11 cellular contexts compared by ENCODE assay signal in the genomic region with DNA sequence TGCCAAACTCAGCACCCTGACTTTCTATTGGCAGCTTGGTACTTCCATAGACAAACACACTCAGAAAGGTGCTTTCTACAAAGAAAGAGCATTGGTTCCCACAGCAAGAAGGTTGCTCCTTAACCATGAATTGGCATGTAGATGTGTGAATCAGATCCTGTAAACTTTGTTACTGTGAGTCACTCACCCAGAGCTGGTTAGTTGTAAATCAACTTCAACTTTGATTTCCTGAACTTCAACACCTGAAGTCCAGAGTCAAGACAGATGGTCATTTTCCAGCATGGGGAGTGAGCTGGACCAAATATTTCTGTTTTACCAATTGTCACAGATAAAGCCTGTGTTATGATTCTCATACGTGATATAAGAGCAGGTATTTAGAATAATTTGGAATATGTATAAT.
DNase-seq lines count a peak whose midpoint lies in the region; ATAC-seq, FAIRE-seq and TF ChIP-seq lines count a peak whose summit lies in the region.
"Had no signal": no experiment of that assay in that cellular context is flagged by ENCODE, and none has a peak within 500 bp of the region (broad histone marks: within the 10 kb centered on the region; RNA-seq: fewer than 3 reads in every experiment).

No MANE protein-coding gene starts in this region.

- no peak overlapping the region for H3K4me3 Mint-ChIP-seq in naive thymus-derived CD4-positive, alpha-beta T cell

- TF ChIP-seq CTCF in fibroblast of the aortic adventitia (IDR thresholded peaks at IDR 0.05; ENCODE audit: insufficient read depth, low read length): no peak

- POLR2A ChIA-PET in naive thymus-derived CD4-positive, alpha-beta T cell (lab: Charles Lee): no interaction called here

- no peak for ATAC-seq in naive thymus-derived CD4-positive, alpha-beta T cell
- ATAC-seq: body of pancreas had no signal

- intact Hi-C loops in naive thymus-derived CD4-positive, alpha-beta T cell (cut with micrococcal nuclease): no loop called here

- H3K4me1 Mint-ChIP-seq in naive thymus-derived CD4-positive, alpha-beta T cell: no peaks in the 10 kb centered on the region

- H3K4me3 ChIP-seq in fibroblast of the aortic adventitia (ENCODE audit: low read depth, low read length): no peak overlapping the region
- no peak overlapping the region for H3K4me3 ChIP-seq in naive thymus-derived CD4-positive, alpha-beta T cell (ENCODE audit: low read length)
- H3K4me3 ChIP-seq: body of pancreas had no signal

- no peak overlapping the region for H3K27ac Mint-ChIP-seq in naive thymus-derived CD4-positive, alpha-beta T cell

- H3K36me3 ChIP-seq in naive thymus-derived CD4-positive, alpha-beta T cell (ENCODE audit: control insufficient read depth in 2 of 3, insufficient read depth in 3 of 3, low read length in 3 of 3): no peaks in the 10 kb centered on the region

- peaks cover 0 to 4% (median 0%) of the 10 kb centered on the region in 5 donors for H3K36me3 Mint-ChIP-seq in naive thymus-derived CD4-positive, alpha-beta T cell

- CTCF ChIA-PET in naive thymus-derived CD4-positive, alpha-beta T cell (lab: Charles Lee): no interaction called here

- no peaks in the 10 kb centered on the region for H3K4me1 ChIP-seq in naive thymus-derived CD4-positive, alpha-beta T cell (ENCODE audit: control insufficient read depth in 2 of 2, insufficient read depth in 2 of 2, low read length in 2 of 2)
- H3K4me1 ChIP-seq: body of pancreas had no signal

- no peak overlapping the region for H3K27ac ChIP-seq in naive thymus-derived CD4-positive, alpha-beta T cell (ENCODE audit: low read depth, low read length)
- H3K27ac ChIP-seq: 22Rv1, body of pancreas had no signal

- peaks cover 0 to 13% (median 5%) of the 10 kb centered on the region in 11 donors for H3K9me3 Mint-ChIP-seq in naive thymus-derived CD4-positive, alpha-beta T cell

- no peaks in the 10 kb centered on the region for H3K27me3 ChIP-seq in naive thymus-derived CD4-positive, alpha-beta T cell (ENCODE audit: control insufficient read depth in 2 of 2, insufficient read depth in 2 of 2, low read length in 2 of 2)
- H3K27me3 ChIP-seq: body of pancreas had no signal

- peak; percentile 19 for DNase-seq in DMS53 (lab: John Stamatoyannopoulos, UW)
- DNase-seq in DMS53 treated with DMSO at 0.1 percent for 48 hours (lab: John Stamatoyannopoulos, UW; ENCODE audit: unreplicated experiment): no peak
- peak; percentile 33 for DNase-seq in SW480 (ENCODE audit: low spot score)
- peak; percentile 58 for DNase-seq in fibroblast of the aortic adventitia (ENCODE audit: low read depth)
- peak; percentile 64 for DNase-seq in urothelium cell line (ENCODE audit: low spot score)
- no peak for DNase-seq in ureter (ENCODE audit: low spot score)
- no peak for DNase-seq in T-helper 9 cell
- no peak for DNase-seq in naive thymus-derived CD4-positive, alpha-beta T cell
- DNase-seq: body of pancreas, NCI-H1417 treated with DMSO at 0.1 percent for 48 hours had no signal

- FAIRE-seq in urothelium cell line (lab: Jason Lieb, UNC): peak; percentile 92

- no peaks in the 10 kb centered on the region for H3K27me3 Mint-ChIP-seq in naive thymus-derived CD4-positive, alpha-beta T cell

- H3K9me3 ChIP-seq in naive thymus-derived CD4-positive, alpha-beta T cell (ENCODE audit: control insufficient read depth in 2 of 3, low read length in 3 of 3): no peaks in the 10 kb centered on the region
- H3K9me3 ChIP-seq: body of pancreas had no signal

Comparison
In these comparisons a context has a peak if more than half of its experiments do, and no peak if none do; other contexts are left out.
1. DNase-seq: peak in DMS53 (single experiment), SW480 (single experiment), fibroblast of the aortic adventitia (single experiment) and urothelium cell line (single experiment); none in DMS53 treated with DMSO at 0.1 percent for 48 hours (single experiment), ureter (single experiment), T-helper 9 cell (single experiment) and naive thymus-derived CD4-positive, alpha-beta T cell (0 of 9).